ENCODE assay signal across 11 cellular contexts in the genomic region with DNA sequence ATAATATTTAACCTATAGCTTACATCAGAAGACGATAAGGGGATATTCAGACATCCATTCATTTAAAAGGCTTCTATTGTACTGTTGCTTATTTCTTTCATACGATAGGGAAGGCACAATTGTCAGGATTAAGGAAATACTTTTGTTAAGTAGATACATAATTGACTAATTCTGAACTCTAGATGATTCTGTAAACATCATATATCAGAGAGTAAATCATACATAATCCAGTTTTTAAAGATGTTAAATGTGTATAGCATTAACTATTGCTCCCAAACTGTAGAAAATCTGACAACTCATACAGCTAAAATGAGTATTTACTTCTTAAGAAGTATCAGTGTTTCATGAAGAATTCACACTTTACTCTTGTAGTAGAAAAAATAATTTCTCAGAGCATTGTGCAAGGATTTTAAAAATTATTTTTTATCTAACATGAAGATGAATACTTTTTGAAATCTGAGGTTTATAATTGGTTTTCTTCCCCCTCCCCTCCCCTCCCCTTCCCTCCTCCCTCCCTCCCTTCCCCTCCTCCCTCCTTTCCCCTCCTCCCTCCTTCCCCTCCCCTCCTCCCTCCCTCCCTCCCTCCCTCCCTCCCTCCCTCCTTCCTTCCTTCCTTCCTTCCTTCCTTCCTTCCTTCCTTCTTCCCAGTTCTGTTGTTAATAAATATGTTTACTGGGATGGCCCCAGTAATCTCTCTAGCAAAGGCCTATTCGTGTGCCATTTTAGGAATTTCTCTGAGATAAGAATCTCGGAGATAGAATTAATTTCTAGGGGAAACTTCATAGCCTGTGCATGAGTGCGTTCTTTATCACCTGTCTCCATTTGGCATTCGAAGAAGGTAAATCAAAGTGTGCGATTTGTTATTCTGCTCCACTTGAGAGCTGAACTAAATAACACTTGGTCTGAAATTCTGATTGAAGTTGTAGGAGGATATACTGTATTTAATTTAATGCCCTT. TPM values are rescaled to one million over a fixed set of nuclear protein-coding genes. Genes with fewer than 3 reads are reported as not detected.
DNase-seq lines count a peak whose midpoint lies in the region; ATAC-seq and TF ChIP-seq lines count a peak whose summit lies in the region.
"Had no signal": no experiment of that assay in that cellular context is flagged by ENCODE, and none has a peak within 500 bp of the region (broad histone marks: within the 10 kb centered on the region; RNA-seq: fewer than 3 reads in every experiment).

No MANE protein-coding gene starts in this region.

- ATAC-seq in natural killer cell (no peak), GM21619 (IDR thresholded peaks at IDR 0.05; ENCODE audit: unreplicated experiment) (no peak)
- no peak for ATAC-seq in natural killer cell treated with Interleukin-12 subunit alpha and Interleukin-12 subunit beta and Interleukin-15 and Interleukin-18, amount 100 ng/mL, for 72 hours
- ATAC-seq: left lobe of liver; naive thymus-derived CD8-positive, alpha-beta T cell had no signal

- no peaks in the 10 kb centered on the region for H3K36me3 ChIP-seq in endodermal cell (ENCODE audit: control insufficient read depth, insufficient read depth, low read length)

- H3K27ac Mint-ChIP-seq in natural killer cell = no peak overlapping the region
- H3K27ac Mint-ChIP-seq in natural killer cell treated with Interleukin-12 subunit alpha and Interleukin-12 subunit beta and Interleukin-15 and Interleukin-18, amount 100 ng/mL, for 72 hours = no peak overlapping the region
- H3K27ac Mint-ChIP-seq in endodermal cell = no peak overlapping the region
- no peak overlapping the region for H3K27ac Mint-ChIP-seq in neural crest cell (ENCODE audit: unreplicated experiment)
- no peak overlapping the region for H3K27ac Mint-ChIP-seq in osteocyte (ENCODE audit: unreplicated experiment)

- H3K36me3 Mint-ChIP-seq in natural killer cell = no peaks in the 10 kb centered on the region
- H3K36me3 Mint-ChIP-seq in natural killer cell treated with Interleukin-12 subunit alpha and Interleukin-12 subunit beta and Interleukin-15 and Interleukin-18, amount 100 ng/mL, for 72 hours = peaks cover 11% of the 10 kb centered on the region
- H3K36me3 Mint-ChIP-seq in endodermal cell (ENCODE audit: low read depth) = no peaks in the 10 kb centered on the region
- H3K36me3 Mint-ChIP-seq in neural crest cell (ENCODE audit: low read depth) = no peaks in the 10 kb centered on the region
- H3K36me3 Mint-ChIP-seq in osteocyte (ENCODE audit: unreplicated experiment) = no peaks in the 10 kb centered on the region

- H3K4me1 Mint-ChIP-seq in natural killer cell (peaks cover 0 to 23% of the 10 kb centered on the region in 2 donors), endodermal cell (peaks cover 14% of the 10 kb centered on the region), neural crest cell (peaks cover 44% of the 10 kb centered on the region), osteocyte (ENCODE audit: unreplicated experiment) (peaks cover 12% of the 10 kb centered on the region)
- peaks cover 0 to 9% of the 10 kb centered on the region in 2 donors for H3K4me1 Mint-ChIP-seq in natural killer cell treated with Interleukin-12 subunit alpha and Interleukin-12 subunit beta and Interleukin-15 and Interleukin-18, amount 100 ng/mL, for 72 hours (ENCODE audit: low read depth in 2 of 2)

- no peak for TF ChIP-seq CTCF in natural killer cell (IDR thresholded peaks at IDR 0.05)
- no peak for TF ChIP-seq CTCF in endodermal cell (conservative IDR thresholded peaks at IDR 0.05)
- no peak for TF ChIP-seq CTCF in neural crest cell (conservative IDR thresholded peaks at IDR 0.05)
- no peak for TF ChIP-seq CTCF in osteocyte (IDR thresholded peaks at IDR 0.05)

- 84 to 95% methylated on average over 5 to 7 of the region's 7 CpGs for WGBS in endodermal cell (ENCODE audit: insufficient coverage in 1 of 2, insufficient read length in 1 of 2), 2 experiments

- H3K27me3 ChIP-seq in endodermal cell (ENCODE audit: control insufficient read depth, insufficient read depth, low read length, poor library complexity, severe bottlenecking) = peaks cover 42% of the 10 kb centered on the region

- DNase-seq in natural killer cell (no peak), endodermal cell (no peak), neural crest cell (ENCODE audit: low read depth, low spot score) (no peak), kidney glomerular epithelial cell (lab: John Stamatoyannopoulos, UW) (no peak), osteocyte (ENCODE audit: extremely low spot score, unreplicated experiment) (no peak)
- no peak for DNase-seq in natural killer cell treated with Interleukin-12 subunit alpha and Interleukin-12 subunit beta and Interleukin-15 and Interleukin-18, amount 100 ng/mL, for 72 hours (ENCODE audit: low spot score)
- DNase-seq in effector CD4-positive, alpha-beta T cell = no peak
- DNase-seq: activated CD4-positive, alpha-beta T cell treated with anti-CD3 and anti-CD28 coated beads, Interleukin-2, amount 50 U/mL, for 48 hours; naive thymus-derived CD8-positive, alpha-beta T cell had no signal

- peaks cover 29 to 49% of the 10 kb centered on the region in 2 donors for H3K27me3 Mint-ChIP-seq in natural killer cell (ENCODE audit: low read depth in 2 of 2)
- H3K27me3 Mint-ChIP-seq in natural killer cell treated with Interleukin-12 subunit alpha and Interleukin-12 subunit beta and Interleukin-15 and Interleukin-18, amount 100 ng/mL, for 72 hours = peaks cover 28 to 43% of the 10 kb centered on the region in 2 donors
- peaks cover 76% of the 10 kb centered on the region for H3K27me3 Mint-ChIP-seq in endodermal cell (ENCODE audit: insufficient read depth)
- peaks cover 9% of the 10 kb centered on the region for H3K27me3 Mint-ChIP-seq in neural crest cell (ENCODE audit: low read depth)
- H3K27me3 Mint-ChIP-seq in osteocyte (ENCODE audit: unreplicated experiment) = peaks cover 25% of the 10 kb centered on the region

- H3K4me3 ChIP-seq in endodermal cell (ENCODE audit: low read length) = peak overlapping the region; percentile 83

- H3K4me1 ChIP-seq in endodermal cell (ENCODE audit: control insufficient read depth, insufficient read depth, low read length) = no peaks in the 10 kb centered on the region

- peak overlapping the region; percentile 35 for H3K4me3 Mint-ChIP-seq in natural killer cell
- H3K4me3 Mint-ChIP-seq in natural killer cell treated with Interleukin-12 subunit alpha and Interleukin-12 subunit beta and Interleukin-15 and Interleukin-18, amount 100 ng/mL, for 72 hours = no peak overlapping the region
- H3K4me3 Mint-ChIP-seq in endodermal cell = no peak overlapping the region
- peak overlapping the region; percentile 97 for H3K4me3 Mint-ChIP-seq in neural crest cell
- no peak overlapping the region for H3K4me3 Mint-ChIP-seq in osteocyte (ENCODE audit: unreplicated experiment)

- no peak overlapping the region for H3K9ac ChIP-seq in endodermal cell (ENCODE audit: extremely low read depth, low read length, poor library complexity, severe bottlenecking)

- intact Hi-C loops in natural killer cell (cut with micrococcal nuclease) = no loop called here

- H3K9me3 Mint-ChIP-seq in natural killer cell (no peaks in the 10 kb centered on the region), endodermal cell (no peaks in the 10 kb centered on the region), neural crest cell (no peaks in the 10 kb centered on the region), osteocyte (ENCODE audit: unreplicated experiment) (no peaks in the 10 kb centered on the region)
- H3K9me3 Mint-ChIP-seq in natural killer cell treated with Interleukin-12 subunit alpha and Interleukin-12 subunit beta and Interleukin-15 and Interleukin-18, amount 100 ng/mL, for 72 hours = peaks cover 5% of the 10 kb centered on the region

- no peak overlapping the region for H3K27ac ChIP-seq in endodermal cell (ENCODE audit: low read depth, low read length)

- no peaks in the 10 kb centered on the region for H3K9me3 ChIP-seq in endodermal cell (ENCODE audit: control insufficient read depth, low read length)

RNA-seq across cellular contexts. Expression of a gene that starts 2.3 kb away (rescaled TPM):
- total RNA-seq in natural killer cell = not detected
- not detected for total RNA-seq in natural killer cell treated with Interleukin-12 subunit alpha and Interleukin-12 subunit beta and Interleukin-15 and Interleukin-18, amount 100 ng/mL, for 72 hours
- 1 to 10 TPM; 1.4 to 1.6 TPM for total RNA-seq in endodermal cell
- 14.5 TPM for polyA plus RNA-seq in endodermal cell (2013, experiment 1 of 2)
- polyA plus RNA-seq in endodermal cell (2013, experiment 2 of 2) = 12.2 TPM
- total RNA-seq in neural crest cell = 18.2 and 21.1 TPM in 2 replicates
- total RNA-seq in osteocyte = 2.4 and 3.3 TPM in 2 replicates
- total RNA-seq: left lobe of liver; naive thymus-derived CD8-positive, alpha-beta T cell had no signal
- polyA plus RNA-seq: naive thymus-derived CD8-positive, alpha-beta T cell had no signal

Comparison
In these comparisons a context has a peak if more than half of its experiments do, and no peak if none do; other contexts are left out.
1. H3K4me3 Mint-ChIP-seq: peak in natural killer cell (single experiment) and neural crest cell (single experiment); none in natural killer cell treated with Interleukin-12 subunit alpha and Interleukin-12 subunit beta and Interleukin-15 and Interleukin-18, amount 100 ng/mL, for 72 hours (single experiment), endodermal cell (single experiment) and osteocyte (single experiment).